In genomic region chr2:2698182-2699116, GRCh38 we compare ENCODE assay signal across 12 cellular contexts.
DNase-seq lines count a peak whose midpoint lies in the region; ATAC-seq, FAIRE-seq and TF ChIP-seq lines count a peak whose summit lies in the region.
"Had no signal": no experiment of that assay in that cellular context is flagged by ENCODE, and none has a peak within 500 bp of the region (broad histone marks: within the 10 kb centered on the region; RNA-seq: fewer than 3 reads in every experiment).

No MANE protein-coding gene starts in this region.

- no peaks in the 10 kb centered on the region for H3K27me3 Mint-ChIP-seq in activated CD4-positive, alpha-beta T cell treated with anti-CD3 and anti-CD28 coated beads for 36 hours

- H3K4me3 Mint-ChIP-seq in activated CD4-positive, alpha-beta T cell treated with anti-CD3 and anti-CD28 coated beads for 36 hours, result no peak overlapping the region
- H3K4me3 Mint-ChIP-seq: natural killer cell treated with Interleukin-12 subunit alpha and Interleukin-12 subunit beta and Interleukin-15 and Interleukin-18, amount 100 ng/mL, for 72 hours had no signal

- H2AFZ ChIP-seq in SU-DHL-6 (ENCODE audit: low read depth, low read length, severe bottlenecking) (no peak overlapping the region), parathyroid adenoma (no peak overlapping the region)

- H3K4me2 ChIP-seq in SU-DHL-6 (ENCODE audit: low read depth, low read length, poor library complexity, severe bottlenecking) (no peak overlapping the region), parathyroid adenoma (ENCODE audit: low read length) (no peak overlapping the region)

- H3K27me3 ChIP-seq in SU-DHL-6 (ENCODE audit: low read length) (no peaks in the 10 kb centered on the region), parathyroid adenoma (ENCODE audit: control insufficient read depth, insufficient read depth, low read length) (no peaks in the 10 kb centered on the region)

- H3K36me3 ChIP-seq in SU-DHL-6 (ENCODE audit: low read length) (no peaks in the 10 kb centered on the region), parathyroid adenoma (ENCODE audit: control insufficient read depth, insufficient read depth, low read length) (no peaks in the 10 kb centered on the region)

- peak; percentile 76 for ATAC-seq in activated CD4-positive, alpha-beta T cell treated with anti-CD3 and anti-CD28 coated beads for 36 hours
- ATAC-seq: natural killer cell treated with Interleukin-12 subunit alpha and Interleukin-12 subunit beta and Interleukin-15 and Interleukin-18, amount 100 ng/mL, for 72 hours had no signal

- H3K9me3 Mint-ChIP-seq in activated CD4-positive, alpha-beta T cell treated with anti-CD3 and anti-CD28 coated beads for 36 hours (ENCODE audit: low read depth), result no peaks in the 10 kb centered on the region
- H3K9me3 Mint-ChIP-seq: natural killer cell treated with Interleukin-12 subunit alpha and Interleukin-12 subunit beta and Interleukin-15 and Interleukin-18, amount 100 ng/mL, for 72 hours had no signal

- no peaks in the 10 kb centered on the region for H3K4me1 Mint-ChIP-seq in activated CD4-positive, alpha-beta T cell treated with anti-CD3 and anti-CD28 coated beads for 36 hours

- H3K4me1 ChIP-seq in parathyroid adenoma, result peaks cover 15% of the 10 kb centered on the region
- H3K4me1 ChIP-seq: Caco-2 had no signal

- no peaks in the 10 kb centered on the region for H3F3A ChIP-seq in SU-DHL-6 (ENCODE audit: insufficient read depth)

- H3K9me3 ChIP-seq in SU-DHL-6 (ENCODE audit: insufficient read depth, low read length) (no peaks in the 10 kb centered on the region), parathyroid adenoma (ENCODE audit: control insufficient read depth, low read length) (no peaks in the 10 kb centered on the region)
- H3K9me3 ChIP-seq: Caco-2 had no signal

- intact Hi-C loops in activated CD4-positive, alpha-beta T cell treated with anti-CD3 and anti-CD28 coated beads for 36 hours (cut with DNase I, micrococcal nuclease), result no loop called here

- peak; percentile 58 for DNase-seq in activated CD4-positive, alpha-beta T cell treated with anti-CD3 and anti-CD28 coated beads for 36 hours
- DNase-seq in activated CD4-positive, alpha-beta T cell treated with anti-CD3 and anti-CD28 coated beads, Interleukin-2, amount 50 U/mL, for 1 hour, result no peak
- peak; percentile 34 to 55 for DNase-seq in Kasumi-1 (lab: John Stamatoyannopoulos, UW)
- DNase-seq in urothelium cell line (ENCODE audit: low spot score), result no peak
- DNase-seq in activated effector memory CD4-positive, alpha-beta T cell treated with Interleukin-2 at 50 U/mL for 16 hours, result no peak
- no peak for DNase-seq in coronary artery (ENCODE audit: low spot score)
- DNase-seq: Caco-2, T-helper 9 cell had no signal

- H3K9me2 ChIP-seq in SU-DHL-6 (replicated peaks; ENCODE audit: insufficient read depth, low read length), result no peaks in the 10 kb centered on the region

- peak; percentile 15 for TF ChIP-seq CTCF in SU-DHL-6 (IDR thresholded peaks at IDR 0.05; ENCODE audit: insufficient read depth, low read length, poor library complexity, severe bottlenecking)
- TF ChIP-seq CTCF in parathyroid adenoma (IDR thresholded peaks at IDR 0.05), result peak; percentile 16
- TF ChIP-seq CTCF in coronary artery (IDR thresholded peaks at IDR 0.05), result no peak

- no peak overlapping the region for H3K27ac Mint-ChIP-seq in activated CD4-positive, alpha-beta T cell treated with anti-CD3 and anti-CD28 coated beads for 36 hours
- H3K27ac Mint-ChIP-seq: natural killer cell treated with Interleukin-12 subunit alpha and Interleukin-12 subunit beta and Interleukin-15 and Interleukin-18, amount 100 ng/mL, for 72 hours had no signal

- CTCF ChIA-PET in activated CD4-positive, alpha-beta T cell treated with anti-CD3 and anti-CD28 coated beads for 36 hours (lab: Charles Lee), result no interaction called here

- H3K36me3 Mint-ChIP-seq in activated CD4-positive, alpha-beta T cell treated with anti-CD3 and anti-CD28 coated beads for 36 hours (ENCODE audit: low read depth), result no peaks in the 10 kb centered on the region
- H3K36me3 Mint-ChIP-seq: natural killer cell treated with Interleukin-12 subunit alpha and Interleukin-12 subunit beta and Interleukin-15 and Interleukin-18, amount 100 ng/mL, for 72 hours had no signal

- no peaks in the 10 kb centered on the region for H4K20me1 ChIP-seq in SU-DHL-6 (ENCODE audit: low read depth, low read length)

- POLR2A ChIA-PET in activated CD4-positive, alpha-beta T cell treated with anti-CD3 and anti-CD28 coated beads for 36 hours (lab: Charles Lee), result no interaction called here

- no peak overlapping the region for H3K9ac ChIP-seq in SU-DHL-6 (ENCODE audit: low read length)
- no peak overlapping the region for H3K9ac ChIP-seq in parathyroid adenoma

- no peak overlapping the region for H3K4me3 ChIP-seq in SU-DHL-6 (ENCODE audit: insufficient read depth, low read length, poor library complexity, severe bottlenecking)
- no peak overlapping the region for H3K4me3 ChIP-seq in parathyroid adenoma (ENCODE audit: low read depth, low read length)
- H3K4me3 ChIP-seq in coronary artery, result no peak overlapping the region

- H3K27ac ChIP-seq in SU-DHL-6 (ENCODE audit: low read depth, low read length) (no peak overlapping the region), parathyroid adenoma (no peak overlapping the region), coronary artery (no peak overlapping the region)

- FAIRE-seq in urothelium cell line (lab: Jason Lieb, UNC), result no peak
- FAIRE-seq: endometrium had no signal

- H3K79me2 ChIP-seq in SU-DHL-6 (ENCODE audit: insufficient read depth, low read length) (no peaks in the 10 kb centered on the region), parathyroid adenoma (no peaks in the 10 kb centered on the region)

Comparison
In these comparisons a context has a peak if more than half of its experiments do, and no peak if none do; other contexts are left out.
1. DNase-seq: peak in activated CD4-positive, alpha-beta T cell treated with anti-CD3 and anti-CD28 coated beads for 36 hours (single experiment) and Kasumi-1 (2 of 2); none in activated CD4-positive, alpha-beta T cell treated with anti-CD3 and anti-CD28 coated beads, Interleukin-2, amount 50 U/mL, for 1 hour (single experiment), urothelium cell line (single experiment), activated effector memory CD4-positive, alpha-beta T cell treated with Interleukin-2 at 50 U/mL for 16 hours (single experiment) and coronary artery (single experiment).